In genomic region chr7:126119981-126120380, GRCh38 we compare ENCODE assay signal across 30 cellular contexts.
"Had no signal": no experiment of that assay in that cellular context is flagged by ENCODE, and none has a peak within 500 bp of the region (broad histone marks: within the 10 kb centered on the region; RNA-seq: fewer than 3 reads in every experiment).

No MANE protein-coding gene starts in this region.

- H3K4me1 ChIP-seq: adrenal gland, ascending aorta, body of pancreas, breast epithelium had no signal

- DNase-seq: activated effector memory CD4-positive, alpha-beta T cell treated with anti-CD3 and anti-CD28 coated beads, Interleukin-2, amount 50 U/mL, for 16 hours; activated effector memory CD4-positive, alpha-beta T cell treated with Interleukin-2 at 50 U/mL for 16 hours; activated gamma-delta T cell; activated gamma-delta T cell treated with Interleukin-2 at 50 U/mL for 16 hours; activated naive CD4-positive, alpha-beta T cell; activated naive CD4-positive, alpha-beta T cell treated with anti-CD3 and anti-CD28 coated beads for 36 hours; activated naive CD4-positive, alpha-beta T cell treated with anti-CD3 and anti-CD28 coated beads, Interleukin-2, amount 10 ng/mL, durations not matched to agents 7 days and 5 days; activated naive CD4-positive, alpha-beta T cell treated with anti-CD3 and anti-CD28 coated beads, Interleukin-2, amount 50 U/mL, for 16 hours; activated naive CD4-positive, alpha-beta T cell treated with Interleukin-2 at 50 U/mL for 16 hours; activated naive CD8-positive, alpha-beta T cell treated with anti-CD3 and anti-CD28 coated beads for 36 hours; activated naive CD8-positive, alpha-beta T cell treated with anti-CD3 and anti-CD28 coated beads, Interleukin-2, amount 10 ng/mL, durations not matched to agents 7 days and 5 days; activated naive CD8-positive, alpha-beta T cell treated with anti-CD3 and anti-CD28 coated beads, Interleukin-2, amount 50 U/mL, for 24 hours; activated T-cell treated with anti-CD3 and anti-CD28 coated beads, Interleukin-2, amount 50 U/mL, for 4 hours; activated T-cell treated with anti-CD3 and anti-CD28 coated beads, Interleukin-2, amount 50 U/mL, for 48 hours; activated T-cell treated with anti-CD3 and anti-CD28 coated beads, Interleukin-2, amount 50 U/mL, for 72 hours; adrenal gland; amniotic stem cell; amygdala; anterior cingulate cortex; aorta; body of pancreas; brain microvascular endothelial cell; caudate nucleus; central memory CD4-positive, alpha-beta T cell; cerebellar nuclear complex had no signal

- H3K9me3 ChIP-seq: ascending aorta, body of pancreas, breast epithelium had no signal

- H3K36me3 ChIP-seq: adrenal gland, ascending aorta, brain microvascular endothelial cell, breast epithelium, cardiac muscle cell had no signal

- H3K4me3 ChIP-seq: adrenal gland, ascending aorta, body of pancreas, breast epithelium, cardiac muscle cell had no signal

- ATAC-seq: activated naive CD4-positive, alpha-beta T cell treated with anti-CD3 and anti-CD28 coated beads, Interleukin-2, amount 50 U/mL, for 72 hours; activated naive CD8-positive, alpha-beta T cell treated with anti-CD3 and anti-CD28 coated beads, Interleukin-2, amount 50 U/mL, for 24 hours; activated T-cell treated with anti-CD3 and anti-CD28 coated beads, Interleukin-2, amount 50 U/mL, for 4 hours; activated T-cell treated with anti-CD3 and anti-CD28 coated beads, Interleukin-2, amount 50 U/mL, for 72 hours; activated T-helper 17 cell treated with anti-CD3 and anti-CD28 coated beads, Interleukin-2, amount 50 U/mL, for 72 hours; body of pancreas had no signal

- H3K27ac ChIP-seq: adrenal gland, ascending aorta, body of pancreas, brain microvascular endothelial cell, breast epithelium, cardiac muscle cell had no signal

- H3K27me3 ChIP-seq: adrenal gland, ascending aorta, body of pancreas, brain microvascular endothelial cell, breast epithelium, cardiac muscle cell had no signal
